Comparison of ENCODE assay signal across 44 cellular contexts in the genomic region with DNA sequence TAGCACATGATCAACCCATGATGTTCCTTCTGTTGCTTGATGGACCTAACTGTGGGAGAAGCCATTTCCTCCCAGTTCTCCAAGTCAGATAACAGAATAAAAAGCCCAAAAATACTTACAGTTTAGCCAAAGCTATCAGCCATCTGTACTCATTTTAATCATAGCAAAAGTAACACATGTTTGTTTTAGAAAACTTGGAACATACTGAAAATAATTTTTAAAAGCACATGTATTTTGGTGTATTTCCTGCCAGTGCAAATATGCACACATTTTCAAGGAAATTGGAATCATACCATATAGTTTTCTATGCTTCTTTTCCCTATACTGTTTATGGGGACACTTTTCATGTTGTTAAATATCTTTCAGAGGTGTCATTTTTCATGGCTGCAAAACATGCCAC. TPM values are rescaled to one million over a fixed set of nuclear protein-coding genes. Genes with fewer than 3 reads are reported as not detected.
"Had no signal": no experiment of that assay in that cellular context is flagged by ENCODE, and none has a peak within 500 bp of the region (broad histone marks: within the 10 kb centered on the region; RNA-seq: fewer than 3 reads in every experiment).

No MANE protein-coding gene starts in this region.

- H3K27ac Mint-ChIP-seq: activated naive CD4-positive, alpha-beta T cell treated with anti-CD3 and anti-CD28 coated beads for 36 hours; activated naive CD4-positive, alpha-beta T cell treated with anti-CD3 and anti-CD28 coated beads, Interleukin-2, amount 10 ng/mL, durations not matched to agents 7 days and 5 days; activated naive CD4-positive, alpha-beta T cell treated with anti-CD3 and anti-CD28 coated beads, Interleukin-2, amount 50 U/mL, for 24 hours; activated naive CD4-positive, alpha-beta T cell treated with anti-CD3 and anti-CD28 coated beads, Interleukin-2, amount 50 U/mL, for 72 hours; activated naive CD8-positive, alpha-beta T cell; activated naive CD8-positive, alpha-beta T cell treated with anti-CD3 and anti-CD28 coated beads for 36 hours; activated naive CD8-positive, alpha-beta T cell treated with anti-CD3 and anti-CD28 coated beads, Interleukin-2, amount 10 ng/mL, durations not matched to agents 7 days and 5 days; activated naive CD8-positive, alpha-beta T cell treated with anti-CD3 and anti-CD28 coated beads, Interleukin-2, amount 50 U/mL, for 24 hours; activated T-cell treated with anti-CD3 and anti-CD28 coated beads, Interleukin-2, amount 50 U/mL, for 24 hours; activated T-cell treated with anti-CD3 and anti-CD28 coated beads, Interleukin-2, amount 50 U/mL, for 72 hours; activated T-helper 1 cell treated with anti-CD3 and anti-CD28 coated beads, Interleukin-12 subunit alpha, Interleukin-12 subunit beta, Interleukin-2, Interleukin-4 antibody, amounts not matched to agents 30 ng/mL and 10 ng/mL and 1 ng/mL, durations not matched to agents 14 hours and 24 hours and 36 hours; activated T-helper 17 cell treated with anti-CD3 and anti-CD28 coated beads, Interleukin-2, amount 50 U/mL, for 72 hours; activated T-helper 2 cell treated with anti-CD3 and anti-CD28 coated beads, Interferon-gamma antibody, Interleukin-2, Interleukin-4, amounts not matched to agents 10 μg/mL and 5 μg/mL and 100 μg/mL, durations not matched to agents 14 hours and 24 hours and 36 hours had no signal

- H3K27me3 ChIP-seq: adrenal gland, ascending aorta, body of pancreas, brain microvascular endothelial cell, breast epithelium, cardiac muscle cell had no signal

- H3K9me3 ChIP-seq: adrenal gland, ascending aorta, body of pancreas, breast epithelium had no signal

- H3K4me1 Mint-ChIP-seq: activated naive CD4-positive, alpha-beta T cell treated with anti-CD3 and anti-CD28 coated beads, Interleukin-2, amount 10 ng/mL, durations not matched to agents 7 days and 5 days; activated naive CD4-positive, alpha-beta T cell treated with anti-CD3 and anti-CD28 coated beads, Interleukin-2, amount 50 U/mL, for 24 hours; activated naive CD8-positive, alpha-beta T cell treated with anti-CD3 and anti-CD28 coated beads for 36 hours; activated naive CD8-positive, alpha-beta T cell treated with anti-CD3 and anti-CD28 coated beads, Interleukin-2, amount 10 ng/mL, durations not matched to agents 7 days and 5 days; activated naive CD8-positive, alpha-beta T cell treated with anti-CD3 and anti-CD28 coated beads, Interleukin-2, amount 50 U/mL, for 24 hours; activated T-helper 17 cell treated with anti-CD3 and anti-CD28 coated beads, Interleukin-2, amount 50 U/mL, for 72 hours; central memory CD8-positive, alpha-beta T cell had no signal

- DNase-seq: activated effector memory CD4-positive, alpha-beta T cell treated with anti-CD3 and anti-CD28 coated beads, Interleukin-2, amount 50 U/mL, for 16 hours; activated effector memory CD4-positive, alpha-beta T cell treated with Interleukin-2 at 50 U/mL for 16 hours; activated gamma-delta T cell; activated gamma-delta T cell treated with Interleukin-2 at 50 U/mL for 16 hours; activated naive CD4-positive, alpha-beta T cell; activated naive CD4-positive, alpha-beta T cell treated with anti-CD3 and anti-CD28 coated beads for 36 hours; activated naive CD4-positive, alpha-beta T cell treated with anti-CD3 and anti-CD28 coated beads, Interleukin-2, amount 10 ng/mL, durations not matched to agents 7 days and 5 days; activated naive CD4-positive, alpha-beta T cell treated with anti-CD3 and anti-CD28 coated beads, Interleukin-2, amount 50 U/mL, for 16 hours; activated naive CD4-positive, alpha-beta T cell treated with Interleukin-2 at 50 U/mL for 16 hours; activated naive CD8-positive, alpha-beta T cell treated with anti-CD3 and anti-CD28 coated beads for 36 hours; activated naive CD8-positive, alpha-beta T cell treated with anti-CD3 and anti-CD28 coated beads, Interleukin-2, amount 10 ng/mL, durations not matched to agents 7 days and 5 days; activated naive CD8-positive, alpha-beta T cell treated with anti-CD3 and anti-CD28 coated beads, Interleukin-2, amount 50 U/mL, for 24 hours; activated T-cell treated with anti-CD3 and anti-CD28 coated beads, Interleukin-2, amount 50 U/mL, for 1 hour; activated T-cell treated with anti-CD3 and anti-CD28 coated beads, Interleukin-2, amount 50 U/mL, for 24 hours; activated T-cell treated with anti-CD3 and anti-CD28 coated beads, Interleukin-2, amount 50 U/mL, for 4 hours; activated T-cell treated with anti-CD3 and anti-CD28 coated beads, Interleukin-2, amount 50 U/mL, for 48 hours; activated T-cell treated with anti-CD3 and anti-CD28 coated beads, Interleukin-2, amount 50 U/mL, for 72 hours; adrenal gland; amniotic stem cell; amygdala; anterior cingulate cortex; aorta; body of pancreas; brain microvascular endothelial cell; caudate nucleus; central memory CD4-positive, alpha-beta T cell; cerebellar nuclear complex had no signal

- H3K4me3 Mint-ChIP-seq: activated naive CD4-positive, alpha-beta T cell treated with anti-CD3 and anti-CD28 coated beads for 36 hours; activated naive CD4-positive, alpha-beta T cell treated with anti-CD3 and anti-CD28 coated beads, Interleukin-2, amount 10 ng/mL, durations not matched to agents 7 days and 5 days; activated naive CD4-positive, alpha-beta T cell treated with anti-CD3 and anti-CD28 coated beads, Interleukin-2, amount 50 U/mL, for 24 hours; activated naive CD8-positive, alpha-beta T cell; activated naive CD8-positive, alpha-beta T cell treated with anti-CD3 and anti-CD28 coated beads for 36 hours; activated naive CD8-positive, alpha-beta T cell treated with anti-CD3 and anti-CD28 coated beads, Interleukin-2, amount 10 ng/mL, durations not matched to agents 7 days and 5 days; activated naive CD8-positive, alpha-beta T cell treated with anti-CD3 and anti-CD28 coated beads, Interleukin-2, amount 50 U/mL, for 24 hours; activated T-cell treated with anti-CD3 and anti-CD28 coated beads, Interleukin-2, amount 50 U/mL, for 24 hours; activated T-cell treated with anti-CD3 and anti-CD28 coated beads, Interleukin-2, amount 50 U/mL, for 4 hours; activated T-cell treated with anti-CD3 and anti-CD28 coated beads, Interleukin-2, amount 50 U/mL, for 72 hours; activated T-helper 1 cell treated with anti-CD3 and anti-CD28 coated beads, Interleukin-12 subunit alpha, Interleukin-12 subunit beta, Interleukin-2, Interleukin-4 antibody, amounts not matched to agents 30 ng/mL and 10 ng/mL and 1 ng/mL, durations not matched to agents 14 hours and 24 hours and 36 hours; activated T-helper 17 cell treated with anti-CD3 and anti-CD28 coated beads, Interleukin-2, amount 50 U/mL, for 72 hours; central memory CD8-positive, alpha-beta T cell had no signal

- H3K36me3 ChIP-seq: adrenal gland, ascending aorta, brain microvascular endothelial cell, breast epithelium, cardiac muscle cell had no signal

- ATAC-seq: activated naive CD4-positive, alpha-beta T cell treated with anti-CD3 and anti-CD28 coated beads, Interleukin-2, amount 50 U/mL, for 72 hours; activated naive CD8-positive, alpha-beta T cell treated with anti-CD3 and anti-CD28 coated beads, Interleukin-2, amount 50 U/mL, for 24 hours; activated T-cell treated with anti-CD3 and anti-CD28 coated beads, Interleukin-2, amount 50 U/mL, for 4 hours; activated T-cell treated with anti-CD3 and anti-CD28 coated beads, Interleukin-2, amount 50 U/mL, for 72 hours; activated T-helper 17 cell treated with anti-CD3 and anti-CD28 coated beads, Interleukin-2, amount 50 U/mL, for 72 hours; body of pancreas had no signal

- H3K4me1 ChIP-seq: adrenal gland, ascending aorta, body of pancreas, breast epithelium had no signal

- H3K9me3 Mint-ChIP-seq: activated naive CD4-positive, alpha-beta T cell treated with anti-CD3 and anti-CD28 coated beads for 36 hours; activated naive CD4-positive, alpha-beta T cell treated with anti-CD3 and anti-CD28 coated beads, Interleukin-2, amount 10 ng/mL, durations not matched to agents 7 days and 5 days; activated naive CD4-positive, alpha-beta T cell treated with anti-CD3 and anti-CD28 coated beads, Interleukin-2, amount 50 U/mL, for 24 hours; activated naive CD4-positive, alpha-beta T cell treated with anti-CD3 and anti-CD28 coated beads, Interleukin-2, amount 50 U/mL, for 72 hours; activated naive CD8-positive, alpha-beta T cell treated with anti-CD3 and anti-CD28 coated beads for 36 hours; activated naive CD8-positive, alpha-beta T cell treated with anti-CD3 and anti-CD28 coated beads, Interleukin-2, amount 10 ng/mL, durations not matched to agents 7 days and 5 days; activated naive CD8-positive, alpha-beta T cell treated with anti-CD3 and anti-CD28 coated beads, Interleukin-2, amount 50 U/mL, for 24 hours; activated T-cell treated with anti-CD3 and anti-CD28 coated beads, Interleukin-2, amount 50 U/mL, for 24 hours; activated T-cell treated with anti-CD3 and anti-CD28 coated beads, Interleukin-2, amount 50 U/mL, for 4 hours; activated T-cell treated with anti-CD3 and anti-CD28 coated beads, Interleukin-2, amount 50 U/mL, for 72 hours; activated T-helper 1 cell treated with anti-CD3 and anti-CD28 coated beads, Interleukin-12 subunit alpha, Interleukin-12 subunit beta, Interleukin-2, Interleukin-4 antibody, amounts not matched to agents 30 ng/mL and 10 ng/mL and 1 ng/mL, durations not matched to agents 14 hours and 24 hours and 36 hours; activated T-helper 17 cell treated with anti-CD3 and anti-CD28 coated beads, Interleukin-2, amount 50 U/mL, for 72 hours; activated T-helper 2 cell treated with anti-CD3 and anti-CD28 coated beads, Interferon-gamma antibody, Interleukin-2, Interleukin-4, amounts not matched to agents 10 μg/mL and 5 μg/mL and 100 μg/mL, durations not matched to agents 14 hours and 24 hours and 36 hours; central memory CD8-positive, alpha-beta T cell had no signal

- H3K36me3 Mint-ChIP-seq: activated naive CD4-positive, alpha-beta T cell treated with anti-CD3 and anti-CD28 coated beads, Interleukin-2, amount 10 ng/mL, durations not matched to agents 7 days and 5 days; activated naive CD4-positive, alpha-beta T cell treated with anti-CD3 and anti-CD28 coated beads, Interleukin-2, amount 50 U/mL, for 24 hours; activated naive CD4-positive, alpha-beta T cell treated with anti-CD3 and anti-CD28 coated beads, Interleukin-2, amount 50 U/mL, for 72 hours; activated naive CD8-positive, alpha-beta T cell; activated naive CD8-positive, alpha-beta T cell treated with anti-CD3 and anti-CD28 coated beads for 36 hours; activated naive CD8-positive, alpha-beta T cell treated with anti-CD3 and anti-CD28 coated beads, Interleukin-2, amount 10 ng/mL, durations not matched to agents 7 days and 5 days; brain had no signal

- H3K27ac ChIP-seq: adrenal gland, ascending aorta, body of pancreas, brain microvascular endothelial cell, breast epithelium, cardiac muscle cell had no signal

- FAIRE-seq: astrocyte, bronchial epithelial cell had no signal

- H3K4me3 ChIP-seq: adrenal gland, ascending aorta, body of pancreas, breast epithelium, cardiac muscle cell had no signal

RNA-seq across cellular contexts. Expression of gene BOD1L2, which starts 51.1 kb away (rescaled TPM):
- total RNA-seq: activated naive CD4-positive, alpha-beta T cell treated with anti-CD3 and anti-CD28 coated beads for 36 hours; activated naive CD4-positive, alpha-beta T cell treated with anti-CD3 and anti-CD28 coated beads, Interleukin-2, amount 50 U/mL, for 72 hours; activated naive CD8-positive, alpha-beta T cell treated with anti-CD3 and anti-CD28 coated beads for 36 hours; activated naive CD8-positive, alpha-beta T cell treated with anti-CD3 and anti-CD28 coated beads, Interleukin-2, amount 10 ng/mL, durations not matched to agents 7 days and 5 days; activated T-cell treated with anti-CD3 and anti-CD28 coated beads, Interleukin-2, amount 50 U/mL, for 4 hours; activated T-cell treated with anti-CD3 and anti-CD28 coated beads, Interleukin-2, amount 50 U/mL, for 72 hours; activated T-helper 1 cell treated with anti-CD3 and anti-CD28 coated beads, Interleukin-12 subunit alpha, Interleukin-12 subunit beta, Interleukin-2, Interleukin-4 antibody, amounts not matched to agents 30 ng/mL and 10 ng/mL and 1 ng/mL, durations not matched to agents 14 hours and 24 hours and 36 hours; activated T-helper 17 cell treated with anti-CD3 and anti-CD28 coated beads, Interleukin-2, amount 50 U/mL, for 72 hours; activated T-helper 2 cell treated with anti-CD3 and anti-CD28 coated beads, Interferon-gamma antibody, Interleukin-2, Interleukin-4, amounts not matched to agents 10 μg/mL and 5 μg/mL and 100 μg/mL, durations not matched to agents 14 hours and 24 hours and 36 hours; adrenal gland; aorta; ascending aorta; astrocyte; body of pancreas; breast epithelium; bronchial epithelial cell; cardiac muscle cell; cardiac septum; cerebellum; chondrocyte had no signal
- polyA plus RNA-seq: adipose tissue, adrenal gland, cardiac muscle cell had no signal
